Comparison of ENCODE assay signal across 8 cellular contexts in genomic region chr6:30690403-30691207, GRCh38. TPM values are rescaled to one million over a fixed set of nuclear protein-coding genes. Genes with fewer than 3 reads are reported as not detected.
DNase-seq lines count a peak whose midpoint lies in the region; ATAC-seq and TF ChIP-seq lines count a peak whose summit lies in the region.

NRM (minus strand) TSS chr6:30690984; CDS start chr6:30690974, 10 bp downstream.

- BruUV-seq in Panc1 (replicated peaks; lab: Mats Ljungman, UMichigan), result no TSS peak

- peak; percentile 92 for DNase-seq in Karpas-422
- DNase-seq in Panc1 (ENCODE audit: low read depth, low spot score), result peak; percentile 55
- peak; percentile 89 for DNase-seq in activated T-cell treated with anti-CD3 and anti-CD28 coated beads, Interleukin-2, amount 50 U/mL, for 48 hours
- peak; percentile 51 to 66 for DNase-seq in stimulated activated CD8-positive, alpha-beta memory T cell treated with anti-CD3 and anti-CD28 coated beads, Interleukin-7, amount 100 ng/mL, for 48 hours (ENCODE audit: extremely low read depth in 1 of 2, low read depth in 1 of 2)

- no peaks in the 10 kb centered on the region for H3K9me2 ChIP-seq in Karpas-422 (replicated peaks; ENCODE audit: insufficient read depth, low read length)

- no peaks in the 10 kb centered on the region for H3K9me3 ChIP-seq in Karpas-422 (ENCODE audit: low read length)
- H3K9me3 ChIP-seq in Panc1 (ENCODE audit: control insufficient read depth, insufficient read depth, low read depth, low read length), result no peaks in the 10 kb centered on the region
- H3K9me3 ChIP-seq in esophagus (ENCODE audit: control insufficient read depth in 2 of 2, insufficient read depth in 1 of 2, low read depth in 1 of 2, low read length in 1 of 2), result no peaks in the 10 kb centered on the region
- H3K9me3 ChIP-seq in mucosa of rectum (ENCODE audit: control insufficient read depth in 2 of 2, low read length in 2 of 2), result no peaks in the 10 kb centered on the region

- intact Hi-C loops in Panc1 (cut with micrococcal nuclease; ENCODE audit: unreplicated experiment), result no loop called here

- 1% methylated on average over 36 to 40 of the region's 40 CpGs for WGBS in esophagus, 2 donors

- in situ Hi-C loops in Panc1 (cut with HindIII; ENCODE audit: low pct_unique_long_range_greater_than_20kb, low sequenced_read_pairs), result no loop called here

- H3K36me3 ChIP-seq in ACC112 (ENCODE audit: insufficient read depth, low read length) (no peaks in the 10 kb centered on the region), Karpas-422 (ENCODE audit: insufficient read depth, low read length) (no peaks in the 10 kb centered on the region), Panc1 (ENCODE audit: control insufficient read depth, insufficient read depth, low read length) (no peaks in the 10 kb centered on the region), esophagus (ENCODE audit: control insufficient read depth in 2 of 2, insufficient read depth in 2 of 2, low read length in 1 of 2) (no peaks in the 10 kb centered on the region), mucosa of rectum (ENCODE audit: control insufficient read depth in 2 of 2, insufficient read depth in 2 of 2, low read length in 2 of 2) (no peaks in the 10 kb centered on the region)

- H3K4me1 ChIP-seq in ACC112 (ENCODE audit: control insufficient read depth, insufficient read depth, low read length, unreplicated experiment) (peaks cover 40% of the 10 kb centered on the region), Karpas-422 (ENCODE audit: low read length) (peaks cover 44% of the 10 kb centered on the region), Panc1 (ENCODE audit: control insufficient read depth, insufficient read depth, low read length) (peaks cover 33% of the 10 kb centered on the region), esophagus (ENCODE audit: control insufficient read depth in 2 of 2, insufficient read depth in 2 of 2, low read length in 1 of 2) (peaks cover 2 to 11% of the 10 kb centered on the region in 2 donors), mucosa of rectum (ENCODE audit: control insufficient read depth in 2 of 2, insufficient read depth in 2 of 2, low read length in 2 of 2) (peaks cover 27 to 33% of the 10 kb centered on the region in 2 donors)

- H3K27me3 ChIP-seq in ACC112 (ENCODE audit: insufficient read depth, low read length), result no peaks in the 10 kb centered on the region
- no peaks in the 10 kb centered on the region for H3K27me3 ChIP-seq in Karpas-422 (ENCODE audit: low read length)
- no peaks in the 10 kb centered on the region for H3K27me3 ChIP-seq in Panc1 (ENCODE audit: control insufficient read depth, insufficient read depth, low read length)
- no peaks in the 10 kb centered on the region for H3K27me3 ChIP-seq in esophagus (ENCODE audit: control insufficient read depth in 1 of 2, insufficient read depth in 2 of 2, low read length in 2 of 2)
- H3K27me3 ChIP-seq in mucosa of rectum (ENCODE audit: control insufficient read depth in 2 of 2, insufficient read depth in 2 of 2, low read length in 2 of 2), result peaks cover 0 to 3% of the 10 kb centered on the region in 2 donors

- TF ChIP-seq POLR2A in GM19193 (IDR thresholded peaks at IDR 0.05; ENCODE audit: extremely low read depth, insufficient read depth, insufficient read length), result peak; percentile 64

- peak within 1 kb of the TSS; percentile 77 for H3K4me3 ChIP-seq in ACC112 (ENCODE audit: low read depth, low read length)
- peak within 1 kb of the TSS; percentile 80 for H3K4me3 ChIP-seq in Karpas-422 (ENCODE audit: low read length)
- H3K4me3 ChIP-seq in Panc1 (ENCODE audit: low read depth in 2 of 2, low read length in 2 of 2), result peak within 1 kb of the TSS; percentile 56 to 86
- H3K4me3 ChIP-seq in esophagus (ENCODE audit: low read depth in 1 of 2, low read length in 2 of 2), result peak within 1 kb of the TSS; percentile 75 to 85
- peak within 1 kb of the TSS; percentile 86 to 96 for H3K4me3 ChIP-seq in mucosa of rectum (ENCODE audit: low read length in 2 of 2)

- H3K27ac ChIP-seq in ACC112 (ENCODE audit: low read depth, low read length), result peak within 1 kb of the TSS; percentile 56
- peak within 1 kb of the TSS; percentile 98 for H3K27ac ChIP-seq in Karpas-422 (ENCODE audit: low read length)
- H3K27ac ChIP-seq in Panc1 (ENCODE audit: low read length), result peak within 1 kb of the TSS; percentile 87
- peak within 1 kb of the TSS; percentile 95 to 96 for H3K27ac ChIP-seq in esophagus (ENCODE audit: low read depth in 2 of 2, low read length in 1 of 2)
- peak within 1 kb of the TSS; percentile 79 to 97 for H3K27ac ChIP-seq in mucosa of rectum (ENCODE audit: low read depth in 2 of 2, low read length in 2 of 2)

- TF ChIP-seq CTCF in Panc1 (IDR thresholded peaks at IDR 0.05), result no peak

- H3K9ac ChIP-seq in Karpas-422 (ENCODE audit: low read length) (peak within 1 kb of the TSS; percentile 96), mucosa of rectum (ENCODE audit: low read depth in 1 of 2, low read length in 2 of 2) (peak within 1 kb of the TSS; percentile 26 to 54)

- no peaks in the 10 kb centered on the region for H4K20me1 ChIP-seq in Karpas-422 (ENCODE audit: insufficient read depth, low read depth, low read length)

- CTCF ChIA-PET in Panc1 (lab: Charles Lee), result interaction anchor here (0.6 kb wide), 1 partner anchor 502 kb away, joined by 6 read pairs; no protein-coding TSS in a partner anchor

- POLR2A ChIA-PET in Panc1 (lab: Charles Lee), result interaction anchor here (0.9 to 1.1 kb wide), 3 partner anchors 18 to 31 kb away, joined by 4 to 5 read pairs (median 4); partner anchors contain the start of genes DHX16 and MDC1

- peaks cover 38% of the 10 kb centered on the region for H3K79me2 ChIP-seq in ACC112 (ENCODE audit: control insufficient read depth, insufficient read depth, low read length, unreplicated experiment)
- peaks cover 18% of the 10 kb centered on the region for H3K79me2 ChIP-seq in Karpas-422 (ENCODE audit: low read length)

- peak; percentile 78 for ATAC-seq in Panc1

- H2AFZ ChIP-seq in ACC112 (ENCODE audit: low read length, unreplicated experiment) (peak within 1 kb of the TSS; percentile 65), Karpas-422 (ENCODE audit: low read length) (peak within 1 kb of the TSS; percentile 57; the same call in 1 of the 2 replicates)

- H3K4me2 ChIP-seq in Karpas-422 (ENCODE audit: low read depth, low read length, poor library complexity, severe bottlenecking), result peak within 1 kb of the TSS; percentile 97

RNA-seq across cellular contexts. Expression of gene NRM, which starts in this region (rescaled TPM):
- total RNA-seq in Karpas-422 (2014; rRNA removed; shearing (Covaris generic); ENCODE audit: low replicate concordance), result 16.9 and 38.1 TPM in 2 replicates
- 21.9 TPM for total RNA-seq in Panc1 (2021; ENCODE audit: unreplicated experiment)
- polyA plus RNA-seq in Panc1 (2012; ENCODE audit: insufficient read length), result 26.9 TPM
- 10 to 100 TPM; 14.2 to 15.4 TPM for polyA plus RNA-seq in esophagus

Comparison
In these comparisons a context has a peak if more than half of its experiments do, and no peak if none do; other contexts are left out.
1. Peak in every context shown above with its lines: DNase-seq, ATAC-seq, H3K4me3 ChIP-seq and H3K27ac ChIP-seq.